In the genomic region with DNA sequence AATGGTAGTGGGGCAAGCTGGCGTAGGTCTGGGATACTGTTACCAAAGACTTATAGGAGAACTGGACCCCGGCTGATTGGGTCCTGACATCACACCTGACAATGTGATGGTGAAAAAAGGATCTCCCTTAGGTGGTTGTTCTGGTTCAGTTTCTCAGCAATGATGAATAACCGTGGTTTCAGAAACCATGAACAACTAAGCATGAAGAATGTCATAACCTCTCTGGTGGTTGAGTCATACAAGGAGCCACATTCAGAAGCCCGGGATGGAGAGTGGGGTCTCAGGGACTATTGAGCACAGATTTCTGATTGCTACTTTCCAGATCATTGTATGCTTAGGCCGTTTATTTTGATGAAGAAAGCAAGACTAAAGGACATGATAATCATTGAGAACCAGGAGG, we compare ENCODE assay signal across 9 cellular contexts. TPM values are rescaled to one million over a fixed set of nuclear protein-coding genes. Genes with fewer than 3 reads are reported as not detected.
DNase-seq lines count a peak whose midpoint lies in the region; ATAC-seq and TF ChIP-seq lines count a peak whose summit lies in the region.
"Had no signal": no experiment of that assay in that cellular context is flagged by ENCODE, and none has a peak within 500 bp of the region (broad histone marks: within the 10 kb centered on the region; RNA-seq: fewer than 3 reads in every experiment).

No MANE protein-coding gene starts in this region.

- no peaks in the 10 kb centered on the region for H3K9me3 Mint-ChIP-seq in T-helper 1 cell treated with Interleukin-12 subunit alpha and Interleukin-12 subunit beta and Interleukin-4 antibody, amounts not matched to agents 30 μg/mL and 1 μg/mL, for 36 hours

- H3K27ac ChIP-seq in right atrium auricular region, result no peak overlapping the region
- H3K27ac ChIP-seq in aorta (ENCODE audit: low read depth in 1 of 2, low read length in 2 of 2), result no peak overlapping the region
- no peak overlapping the region for H3K27ac ChIP-seq in SJCRH30

- no peaks in the 10 kb centered on the region for H3K36me3 Mint-ChIP-seq in T-helper 1 cell treated with Interleukin-12 subunit alpha and Interleukin-12 subunit beta and Interleukin-4 antibody, amounts not matched to agents 30 μg/mL and 1 μg/mL, for 36 hours (ENCODE audit: low read depth)

- H3K9me3 ChIP-seq in right atrium auricular region, result no peaks in the 10 kb centered on the region
- H3K9me3 ChIP-seq in aorta (ENCODE audit: control insufficient read depth, low read length), result no peaks in the 10 kb centered on the region
- no peaks in the 10 kb centered on the region for H3K9me3 ChIP-seq in SJCRH30 (replicated peaks)

- peak overlapping the region; percentile 23 for H3K27ac Mint-ChIP-seq in T-helper 1 cell treated with Interleukin-12 subunit alpha and Interleukin-12 subunit beta and Interleukin-4 antibody, amounts not matched to agents 30 μg/mL and 1 μg/mL, for 36 hours

- H3K27me3 Mint-ChIP-seq in T-helper 1 cell treated with Interleukin-12 subunit alpha and Interleukin-12 subunit beta and Interleukin-4 antibody, amounts not matched to agents 30 μg/mL and 1 μg/mL, for 36 hours (ENCODE audit: low read depth), result no peaks in the 10 kb centered on the region

- TF ChIP-seq CTCF in right atrium auricular region (IDR thresholded peaks at IDR 0.05), result no peak

- H3K4me3 ChIP-seq in right atrium auricular region, result no peak overlapping the region
- H3K4me3 ChIP-seq in aorta (ENCODE audit: low read length in 2 of 2), result no peak overlapping the region
- no peak overlapping the region for H3K4me3 ChIP-seq in SJCRH30

- intact Hi-C loops in aorta (cut with DNase I), result no loop called here

- ATAC-seq in HG02981 (IDR thresholded peaks at IDR 0.05; ENCODE audit: unreplicated experiment) (peak; percentile 62), aorta (ENCODE audit: low FRiP score) (no peak)

- peak; percentile 10 to 18 for DNase-seq in stimulated activated CD4-positive, alpha-beta T cell treated with anti-CD3 and anti-CD28 coated beads, Interleukin-2, amount 100 ng/mL, for 24 hours
- DNase-seq in stimulated activated CD4-positive, alpha-beta T cell treated with anti-CD3 and anti-CD28 coated beads, Interleukin-4, amount 100 ng/mL, for 1 hour, result no peak
- no peak for DNase-seq in right atrium auricular region (ENCODE audit: low spot score)
- DNase-seq in COR-L47 (lab: John Stamatoyannopoulos, UW), result no peak
- no peak for DNase-seq in aorta
- DNase-seq in SJCRH30, result no peak
- DNase-seq: SHP77 treated with DMSO at 0.1 percent for 48 hours had no signal

- H3K27me3 ChIP-seq in right atrium auricular region (no peaks in the 10 kb centered on the region), aorta (ENCODE audit: control insufficient read depth in 1 of 2, insufficient read depth in 2 of 2, low read length in 1 of 2) (no peaks in the 10 kb centered on the region), SJCRH30 (no peaks in the 10 kb centered on the region)

- H3K4me1 ChIP-seq in right atrium auricular region (no peaks in the 10 kb centered on the region), aorta (ENCODE audit: control insufficient read depth in 1 of 2, insufficient read depth in 2 of 2, low read length in 2 of 2) (no peaks in the 10 kb centered on the region), SJCRH30 (no peaks in the 10 kb centered on the region)

- peaks cover 33% of the 10 kb centered on the region for H3K4me1 Mint-ChIP-seq in T-helper 1 cell treated with Interleukin-12 subunit alpha and Interleukin-12 subunit beta and Interleukin-4 antibody, amounts not matched to agents 30 μg/mL and 1 μg/mL, for 36 hours (ENCODE audit: low read depth)

- H3K36me3 ChIP-seq in right atrium auricular region (no peaks in the 10 kb centered on the region), aorta (ENCODE audit: control insufficient read depth in 1 of 2, insufficient read depth in 2 of 2, low read length in 1 of 2) (no peaks in the 10 kb centered on the region), SJCRH30 (no peaks in the 10 kb centered on the region)

- H3K4me3 Mint-ChIP-seq in T-helper 1 cell treated with Interleukin-12 subunit alpha and Interleukin-12 subunit beta and Interleukin-4 antibody, amounts not matched to agents 30 μg/mL and 1 μg/mL, for 36 hours, result no peak overlapping the region

- WGBS in aorta, 2 donors, result 89% methylated on average over 5 of the region's 5 CpGs

RNA-seq across cellular contexts. Expression of a gene that starts 17.4 kb away (rescaled TPM):
- total RNA-seq in right atrium auricular region (under 1 TPM; 0.75 to 0.96 TPM), aorta (1 to 10 TPM; 2.8 to 4.1 TPM)
- 10 to 100 TPM in 1 of 2 donors, 1 to 10 TPM in 1; 1.0 to 12.9 TPM for polyA plus RNA-seq in aorta
- total RNA-seq in SJCRH30 (2014; rRNA removed; shearing (Covaris generic)), result 0.33 and 0.40 TPM in 2 replicates

Comparison
In these comparisons a context has a peak if more than half of its experiments do, and no peak if none do; other contexts are left out.
1. DNase-seq: peak in stimulated activated CD4-positive, alpha-beta T cell treated with anti-CD3 and anti-CD28 coated beads, Interleukin-2, amount 100 ng/mL, for 24 hours (2 of 2); none in stimulated activated CD4-positive, alpha-beta T cell treated with anti-CD3 and anti-CD28 coated beads, Interleukin-4, amount 100 ng/mL, for 1 hour (single experiment), right atrium auricular region (single experiment), COR-L47 (single experiment), aorta (0 of 2) and SJCRH30 (0 of 2).